In genomic region chr19:53999694-54000093, GRCh38 we compare ENCODE assay signal across 34 cellular contexts. TPM values are rescaled to one million over a fixed set of nuclear protein-coding genes. Genes with fewer than 3 reads are reported as not detected.
"Had no signal": no experiment of that assay in that cellular context is flagged by ENCODE, and none has a peak within 500 bp of the region (broad histone marks: within the 10 kb centered on the region; RNA-seq: fewer than 3 reads in every experiment).

No MANE protein-coding gene starts in this region.

- ATAC-seq: left colon; left lung; lower lobe of right lung; natural killer cell; stimulated activated memory B cell treated with anti-CD40 and anti-IgM and Interleukin-4, amounts not matched to agents 10 μg/mL and 1 μg/mL and 100 μg/mL, for 72 hours; stimulated activated naive CD8-positive, alpha-beta T cell treated with anti-CD3 and anti-CD28 coated beads, Interleukin-15, amount 100 ng/mL, for 72 hours had no signal

- H3K36me3 Mint-ChIP-seq: immature natural killer cell; mesothelial cell of epicardium; naive B cell; natural killer cell; neural progenitor cell; stimulated activated memory B cell treated with anti-CD40 and anti-IgM and Interleukin-4, amounts not matched to agents 10 μg/mL and 1 μg/mL and 100 μg/mL, for 72 hours; type B pancreatic cell had no signal

- H3K9ac ChIP-seq: neural progenitor cell had no signal

- H3K27me3 ChIP-seq: ovary, right atrium auricular region, right lobe of liver had no signal

- H3K4me1 ChIP-seq: left lung, lower lobe of right lung, right atrium auricular region, right lobe of liver, tibial nerve, uterus had no signal

- DNase-seq: hippocampal formation; immature natural killer cell; kidney; left colon; left lung; lower lobe of right lung; mammary epithelial cell; mesenchymal stem cell; naive B cell; natural killer cell; nephron progenitor cell; ovary; right lobe of liver; stimulated activated CD4-positive, alpha-beta T cell treated with anti-CD3 and anti-CD28 coated beads, Interleukin-1b, Interleukin-23, amount 100 ng/mL, for 48 hours; stimulated activated CD4-positive, alpha-beta T cell treated with anti-CD3 and anti-CD28 coated beads, Interleukin-2, amount 100 ng/mL, for 48 hours; stimulated activated CD4-positive, alpha-beta T cell treated with anti-CD3 and anti-CD28 coated beads, Interleukin-4, amount 100 ng/mL, for 4 hours; stimulated activated CD8-positive, alpha-beta memory T cell treated with anti-CD3 and anti-CD28 coated beads, Interleukin-4, amount 100 ng/mL, for 48 hours; stimulated activated naive CD4-positive, alpha-beta T cell treated with Interleukin-2 at 50 U/mL for 16 hours; stimulated activated naive CD8-positive, alpha-beta T cell treated with anti-CD3 and anti-CD28 coated beads, Interleukin-15, amount 100 ng/mL, for 72 hours; substantia nigra; uterus had no signal

- H2AFZ ChIP-seq: neural progenitor cell had no signal

- FAIRE-seq: islet of Langerhans, kidney had no signal

- H3K9me3 Mint-ChIP-seq: immature natural killer cell; mesothelial cell of epicardium; natural killer cell; nephron progenitor cell; neural progenitor cell; stimulated activated naive CD8-positive, alpha-beta T cell treated with anti-CD3 and anti-CD28 coated beads, Interleukin-15, amount 100 ng/mL, for 72 hours; type B pancreatic cell had no signal

- H3K4me3 ChIP-seq: left lung, lower lobe of right lung, neural progenitor cell, ovary, right atrium auricular region, right lobe of liver, smooth muscle cell, tibial nerve, uterus had no signal

- H3K27ac ChIP-seq: left lung, lower lobe of right lung, neural progenitor cell, ovary, right atrium auricular region, right lobe of liver, tibial nerve, uterus had no signal

- H3K9me3 ChIP-seq: left lung, lower lobe of right lung, ovary, right atrium auricular region, right lobe of liver, tibial nerve, uterus had no signal

- H3K27ac Mint-ChIP-seq: immature natural killer cell; mesothelial cell of epicardium; natural killer cell; nephron progenitor cell; neural progenitor cell; progenitor cell of endocrine pancreas; stimulated activated memory B cell treated with anti-CD40 and anti-IgM and Interleukin-4, amounts not matched to agents 10 μg/mL and 1 μg/mL and 100 μg/mL, for 72 hours; type B pancreatic cell had no signal

- H3K4me3 Mint-ChIP-seq: immature natural killer cell; mesothelial cell of epicardium; naive B cell; natural killer cell; nephron progenitor cell; stimulated activated memory B cell treated with anti-CD40 and anti-IgM and Interleukin-4, amounts not matched to agents 10 μg/mL and 1 μg/mL and 100 μg/mL, for 72 hours; stimulated activated naive CD8-positive, alpha-beta T cell treated with anti-CD3 and anti-CD28 coated beads, Interleukin-15, amount 100 ng/mL, for 72 hours; type B pancreatic cell had no signal

- H3K4me2 ChIP-seq: neural progenitor cell, smooth muscle cell had no signal

- H3K4me1 Mint-ChIP-seq: immature natural killer cell; naive B cell; natural killer cell; stimulated activated memory B cell treated with anti-CD40 and anti-IgM and Interleukin-4, amounts not matched to agents 10 μg/mL and 1 μg/mL and 100 μg/mL, for 72 hours; stimulated activated naive CD8-positive, alpha-beta T cell treated with anti-CD3 and anti-CD28 coated beads, Interleukin-15, amount 100 ng/mL, for 72 hours had no signal

- H3K36me3 ChIP-seq: left lung, lower lobe of right lung, neural progenitor cell, ovary, right atrium auricular region, right lobe of liver, tibial nerve, uterus had no signal

RNA-seq across cellular contexts. Expression of gene CACNG6, which starts 8.3 kb away (rescaled TPM):
- total RNA-seq: kidney, left colon, liver, mammary epithelial cell, mononuclear cell, omental fat pad, right lobe of liver, tibial nerve, ureter had no signal
- polyA plus RNA-seq: immature natural killer cell, liver, mammary epithelial cell, ovary, smooth muscle cell had no signal

RNA-seq across cellular contexts. Expression of gene CACNG8, which starts 37.0 kb away (rescaled TPM):
- total RNA-seq: liver, mammary epithelial cell, mononuclear cell, omental fat pad, tibial nerve had no signal
- polyA plus RNA-seq: immature natural killer cell, mammary epithelial cell had no signal
